13 cellular contexts compared by ENCODE assay signal in genomic region chr4:88010921-88011320, GRCh38. TPM values are rescaled to one million over a fixed set of nuclear protein-coding genes. Genes with fewer than 3 reads are reported as not detected.
DNase-seq lines count a peak whose midpoint lies in the region; ATAC-seq, FAIRE-seq and TF ChIP-seq lines count a peak whose summit lies in the region.
"Had no signal": no experiment of that assay in that cellular context is flagged by ENCODE, and none has a peak within 500 bp of the region (broad histone marks: within the 10 kb centered on the region; RNA-seq: fewer than 3 reads in every experiment).

No MANE protein-coding gene starts in this region.

- intact Hi-C loops in CD4-positive, alpha-beta T cell (cut with DNase I, micrococcal nuclease) = no loop called here
- intact Hi-C loops in endothelial cell of umbilical vein (cut with micrococcal nuclease) = no loop called here

- BruUV-seq in endothelial cell of umbilical vein (replicated peaks; lab: Mats Ljungman, UMichigan) = no TSS peak

- H3K36me3 ChIP-seq in endothelial cell of umbilical vein (ENCODE audit: control insufficient read depth in 2 of 2, extremely low read depth in 1 of 2, insufficient read depth in 2 of 2, low read length in 2 of 2) (no peaks in the 10 kb centered on the region), neuronal stem cell (replicated peaks in 1 of 2; ENCODE audit: control insufficient read depth in 2 of 2, insufficient read depth in 2 of 2, low read length in 2 of 2) (peaks cover 0 to 18% of the 10 kb centered on the region in 2 donors)

- DNase-seq in CD4-positive, alpha-beta T cell = no peak
- no peak for DNase-seq in NB4 (ENCODE audit: low read depth)
- DNase-seq in endothelial cell of umbilical vein (ENCODE audit: low read depth, low spot score) = peak; percentile 40
- no peak for DNase-seq in omental fat pad (ENCODE audit: low spot score)
- DNase-seq in NCI-H526 treated with DMSO at 0.1 percent for 48 hours (lab: John Stamatoyannopoulos, UW) = no peak
- DNase-seq in medulla oblongata (ENCODE audit: extremely low spot score) = no peak
- no peak for DNase-seq in neuronal stem cell (ENCODE audit: low spot score)
- DNase-seq: activated CD4-positive, CD25-positive, alpha-beta regulatory T cell treated with anti-CD3 and anti-CD28 coated beads, Interleukin-2, amount 50 U/mL, for 72 hours; naive thymus-derived CD8-positive, alpha-beta T cell; stimulated activated naive CD4-positive, alpha-beta T cell had no signal

- dilution Hi-C loops in endothelial cell of umbilical vein (cut with MboI; ENCODE audit: extremely low pct_ligation_motif_present, low sequenced_read_pairs) = no loop called here

- no peak overlapping the region for H3K4ac ChIP-seq in neuronal stem cell (ENCODE audit: low read length)

- H3K27me3 Mint-ChIP-seq in CD4-positive, alpha-beta T cell = no peaks in the 10 kb centered on the region

- H3K27ac ChIP-seq in CD4-positive, alpha-beta T cell (ENCODE audit: low read depth, low read length) = no peak overlapping the region
- H3K27ac ChIP-seq in endothelial cell of umbilical vein (ENCODE audit: insufficient read depth, low read depth, low read length) = no peak overlapping the region
- no peak overlapping the region for H3K27ac ChIP-seq in neuronal stem cell (replicated peaks; ENCODE audit: low read length)
- H3K27ac ChIP-seq: C4-2B, SK-N-MC had no signal

- H2AFZ ChIP-seq in endothelial cell of umbilical vein (ENCODE audit: low read depth, low read length) = no peak overlapping the region
- H2AFZ ChIP-seq in neuronal stem cell (ENCODE audit: low read length) = no peak overlapping the region

- H3K27me3 ChIP-seq in CD4-positive, alpha-beta T cell (ENCODE audit: control insufficient read depth, insufficient read depth, low read length) = no peaks in the 10 kb centered on the region
- H3K27me3 ChIP-seq in endothelial cell of umbilical vein (ENCODE audit: control insufficient read depth in 2 of 2, insufficient read depth in 2 of 2, low read length in 2 of 2) (no peaks in the 10 kb centered on the region), neuronal stem cell (ENCODE audit: control insufficient read depth in 3 of 3, insufficient read depth in 3 of 3, low read depth in 1 of 3, low read length in 3 of 3) (peaks cover 0 to 10% (median 6%) of the 10 kb centered on the region in 3 experiments)

- no peak overlapping the region for H4K8ac ChIP-seq in neuronal stem cell (ENCODE audit: low read depth, low read length)

- peaks cover 9% of the 10 kb centered on the region for H3K36me3 Mint-ChIP-seq in CD4-positive, alpha-beta T cell (ENCODE audit: low read depth)
- H3K36me3 Mint-ChIP-seq: naive thymus-derived CD8-positive, alpha-beta T cell had no signal

- no peak for TF ChIP-seq CTCF in CD4-positive, alpha-beta T cell (IDR thresholded peaks at IDR 0.05)
- TF ChIP-seq CTCF in NB4 (IDR thresholded peaks at IDR 0.05; ENCODE audit: low read depth, low read length) = no peak
- TF ChIP-seq CTCF in endothelial cell of umbilical vein (IDR thresholded peaks at IDR 0.05; ENCODE audit: extremely low read depth in 1 of 2, insufficient read depth in 1 of 2, low read depth in 1 of 2, low read length in 2 of 2) = no peak
- no peak for TF ChIP-seq CTCF in omental fat pad (IDR thresholded peaks at IDR 0.05)

- H3K4me3 Mint-ChIP-seq in CD4-positive, alpha-beta T cell = peak overlapping the region; percentile 28

- H3K9ac ChIP-seq in endothelial cell of umbilical vein (replicated peaks; ENCODE audit: extremely low read depth, insufficient read depth, low read length) = no peak overlapping the region
- no peak overlapping the region for H3K9ac ChIP-seq in neuronal stem cell (ENCODE audit: low read depth, low read length, poor library complexity)

- no peak overlapping the region for H2AK5ac ChIP-seq in neuronal stem cell (ENCODE audit: low read depth, low read length)

- peaks cover 6% of the 10 kb centered on the region for H3K79me1 ChIP-seq in neuronal stem cell (ENCODE audit: low read depth, low read length)

- POLR2A ChIA-PET in CD4-positive, alpha-beta T cell (lab: Charles Lee) = no interaction called here
- POLR2A ChIA-PET in endothelial cell of umbilical vein (lab: Charles Lee) = no interaction called here

- ATAC-seq in CD4-positive, alpha-beta T cell (ENCODE audit: poor library complexity) = no peak
- peak; percentile 22 for ATAC-seq in omental fat pad (ENCODE audit: low FRiP score)
- ATAC-seq in HG03439 (IDR thresholded peaks at IDR 0.05; ENCODE audit: unreplicated experiment) = no peak
- ATAC-seq: naive thymus-derived CD8-positive, alpha-beta T cell had no signal

- no peak for FAIRE-seq in endothelial cell of umbilical vein (lab: Jason Lieb, UNC)

- no peaks in the 10 kb centered on the region for H4K20me1 ChIP-seq in endothelial cell of umbilical vein (replicated peaks; ENCODE audit: control insufficient read depth, extremely low read depth, insufficient read depth, low read length)

- no peak overlapping the region for H3K23ac ChIP-seq in neuronal stem cell (ENCODE audit: low read depth, low read length, poor library complexity)

- H2BK15ac ChIP-seq in neuronal stem cell (ENCODE audit: low read length) = no peak overlapping the region

- H3K9me3 Mint-ChIP-seq in CD4-positive, alpha-beta T cell = no peaks in the 10 kb centered on the region
- H3K9me3 Mint-ChIP-seq: naive thymus-derived CD8-positive, alpha-beta T cell had no signal

- no peak overlapping the region for H3K27ac Mint-ChIP-seq in CD4-positive, alpha-beta T cell

- H3K4me2 ChIP-seq in endothelial cell of umbilical vein (ENCODE audit: insufficient read depth, low read length) = peak overlapping the region; percentile 86
- H3K4me2 ChIP-seq in neuronal stem cell (ENCODE audit: insufficient read depth, low read length, poor library complexity, severe bottlenecking) = no peak overlapping the region

- no peak overlapping the region for H3K18ac ChIP-seq in neuronal stem cell (ENCODE audit: low read length)

- H3K79me2 ChIP-seq in endothelial cell of umbilical vein (ENCODE audit: control insufficient read depth, insufficient read depth, low read length) = peaks cover 74% of the 10 kb centered on the region

- peaks cover 29% of the 10 kb centered on the region for H3K4me1 ChIP-seq in endothelial cell of umbilical vein (ENCODE audit: control insufficient read depth, extremely low read depth, insufficient read depth, low read length)
- H3K4me1 ChIP-seq in neuronal stem cell (ENCODE audit: control insufficient read depth in 2 of 2, insufficient read depth in 1 of 2, low read depth in 1 of 2, low read length in 2 of 2) = peaks cover 3 to 5% of the 10 kb centered on the region in 2 donors

- no peak overlapping the region for H4K91ac ChIP-seq in neuronal stem cell (ENCODE audit: low read depth, low read length, poor library complexity)

- no CpG with 5 or more reads among the region's 2 CpGs for WGBS in neuronal stem cell (ENCODE audit: extremely low coverage in 2 of 2, insufficient read length in 2 of 2, insufficient replicate concordance in 1 of 2), 2 donors

- H2BK5ac ChIP-seq in neuronal stem cell (ENCODE audit: low read length) = no peak overlapping the region

- TF ChIP-seq POLR2A in NB4 (IDR thresholded peaks at IDR 0.05; ENCODE audit: extremely low read depth, insufficient read length) (no peak), endothelial cell of umbilical vein (IDR thresholded peaks at IDR 0.05; ENCODE audit: low read depth, low read length) (no peak)

- H3K4me3 ChIP-seq in NB4 (ENCODE audit: low read depth, low read length) (peak overlapping the region; percentile 7), endothelial cell of umbilical vein (replicated peaks in 1 of 3; ENCODE audit: insufficient read depth in 1 of 3, low read depth in 1 of 3, low read length in 3 of 3) (no peak overlapping the region), neuronal stem cell (ENCODE audit: low read length in 2 of 2) (no peak overlapping the region)
- H3K4me3 ChIP-seq: SK-N-MC had no signal

- no peak overlapping the region for H3K14ac ChIP-seq in neuronal stem cell (ENCODE audit: low read length)

- H3K9me3 ChIP-seq in CD4-positive, alpha-beta T cell (ENCODE audit: control insufficient read depth, low read length) = no peaks in the 10 kb centered on the region
- H3K9me3 ChIP-seq in endothelial cell of umbilical vein (replicated peaks; ENCODE audit: control insufficient read depth, insufficient read depth, low read length) (no peaks in the 10 kb centered on the region), neuronal stem cell (replicated peaks in 1 of 2; ENCODE audit: control insufficient read depth in 2 of 2, insufficient read depth in 1 of 2, low read depth in 1 of 2, low read length in 2 of 2) (no peaks in the 10 kb centered on the region)

- H3K9me1 ChIP-seq in endothelial cell of umbilical vein (replicated peaks; ENCODE audit: control insufficient read depth, extremely low read depth, insufficient read depth, low read length) = no peaks in the 10 kb centered on the region

- H3K4me1 Mint-ChIP-seq in CD4-positive, alpha-beta T cell (ENCODE audit: low read depth) = peaks cover 36% of the 10 kb centered on the region

- CTCF ChIA-PET in CD4-positive, alpha-beta T cell (lab: Charles Lee) = interaction anchor here (0.6 kb wide), 1 partner anchor 37 kb away, joined by 3 read pairs; no protein-coding TSS in a partner anchor
- CTCF ChIA-PET in endothelial cell of umbilical vein (lab: Charles Lee) = interaction anchor here (1.3 to 2.8 kb wide), 7 partner anchors 10 to 201 kb away, joined by 3 to 15 read pairs (median 4); no protein-coding TSS in a partner anchor

- H2BK12ac ChIP-seq in neuronal stem cell (ENCODE audit: low read length) = no peak overlapping the region

- no peak overlapping the region for H2BK120ac ChIP-seq in neuronal stem cell (ENCODE audit: low read depth, low read length)

RNA-seq across cellular contexts. Expression of gene PKD2, which starts 3.5 kb away (rescaled TPM):
- total RNA-seq in CD4-positive, alpha-beta T cell = 1 to 10 TPM; 4.1 to 4.3 TPM
- total RNA-seq in endothelial cell of umbilical vein (27.0 and 33.5 TPM in 2 replicates), omental fat pad (100 to 1,000 TPM in 1 of 4 donors, 10 to 100 TPM in 3; 66.5 to 130 (median 88.6) TPM)
- polyA plus RNA-seq in endothelial cell of umbilical vein = 15.2 and 23.1 TPM in 2 replicates
- 17.7 and 18.4 TPM in 2 replicates for polyA plus RNA-seq in endothelial cell of umbilical vein (2011; cell fraction: cytosol; rRNA removed)
- 114 and 154 TPM in 2 replicates for polyA plus RNA-seq in endothelial cell of umbilical vein (2011; cell fraction: nucleus; rRNA removed)
- polyA plus RNA-seq in endothelial cell of umbilical vein (2012) = 19.0 and 19.3 TPM in 2 replicates
- 69.5 and 73.2 TPM in 2 replicates for polyA minus RNA-seq in endothelial cell of umbilical vein
- polyA minus RNA-seq in endothelial cell of umbilical vein (2011; cell fraction: cytosol; rRNA and poly(A)+ RNA removed) = 4.4 TPM
- polyA minus RNA-seq in endothelial cell of umbilical vein (2011; cell fraction: nucleus; rRNA and poly(A)+ RNA removed) = 71.2 and 90.9 TPM in 2 replicates
- 10.3 TPM for polyA plus RNA-seq in neuronal stem cell (2013, experiment 1 of 2)
- 11.0 TPM for polyA plus RNA-seq in neuronal stem cell (2013, experiment 2 of 2)

RNA-seq across cellular contexts. Expression of gene SPP1, which starts 35.4 kb away (rescaled TPM):
- not detected for total RNA-seq in CD4-positive, alpha-beta T cell
- total RNA-seq in endothelial cell of umbilical vein = not detected in 2 replicates
- polyA plus RNA-seq in endothelial cell of umbilical vein = not detected in 2 replicates
- not detected in 2 replicates for polyA plus RNA-seq in endothelial cell of umbilical vein (2011; cell fraction: cytosol; rRNA removed)
- polyA plus RNA-seq in endothelial cell of umbilical vein (2011; cell fraction: nucleus; rRNA removed) = not detected in 2 replicates
- not detected in 2 replicates for polyA plus RNA-seq in endothelial cell of umbilical vein (2012)
- not detected in 2 replicates for polyA minus RNA-seq in endothelial cell of umbilical vein
- polyA minus RNA-seq in endothelial cell of umbilical vein (2011; cell fraction: cytosol; rRNA and poly(A)+ RNA removed) = not detected
- polyA minus RNA-seq in endothelial cell of umbilical vein (2011; cell fraction: nucleus; rRNA and poly(A)+ RNA removed) = not detected in 2 replicates
- total RNA-seq in omental fat pad = 1,000 to 10,000 TPM in 1 of 4 donors, 10 to 100 TPM in 1, 1 to 10 TPM in 2; 7.9 to 1,073 (median 45.8) TPM
- 1.2 TPM for polyA plus RNA-seq in neuronal stem cell (2013, experiment 1 of 2)
- polyA plus RNA-seq in neuronal stem cell (2013, experiment 2 of 2) = 1.6 TPM
- polyA plus RNA-seq: naive thymus-derived CD8-positive, alpha-beta T cell had no signal
